ENCODE assay signal across 1 cellular context in genomic region chr18:58091099-58091611, GRCh38.
TF ChIP-seq lines count a peak whose summit lies in the region.

No MANE protein-coding gene starts in this region.

TF ChIP-seq in GM12878, 131 proteins besides CTCF, POLR2A, EP300 and RAD21 (continued from another document):
- TF ChIP-seq MLLT1 (IDR thresholded peaks at IDR 0.05) (0 out of 2 replicates have a peak, but pooled peaks have one; percentile 45), IRF4 (IDR thresholded peaks at IDR 0.05; ENCODE audit: low read depth, low read length) (peak; percentile 42; the same call in 1 of the 2 replicates), NBN (IDR thresholded peaks at IDR 0.05) (peak; percentile 54; the same call in 1 of the 2 replicates), NR2F1 (conservative IDR thresholded peaks at IDR 0.05) (peak; percentile 27; the same call in 1 of the 2 replicates), ATF7 (IDR thresholded peaks at IDR 0.05; ENCODE audit: low read depth) (peak; percentile 41; the same call in 1 of the 2 replicates), EED (IDR thresholded peaks at IDR 0.05; ENCODE audit: low read depth) (0 out of 2 replicates have a peak, but pooled peaks have one; percentile 24), MEF2B (IDR thresholded peaks at IDR 0.05; ENCODE audit: partially characterized antibody, poor library complexity, severe bottlenecking) (no peak), IRF5 (IDR thresholded peaks at IDR 0.05; ENCODE audit: borderline replicate concordance) (no peak), GATAD2B (conservative IDR thresholded peaks at IDR 0.05; ENCODE audit: low read depth) (peak; percentile 74)
- TF ChIP-seq, protein P1, sequence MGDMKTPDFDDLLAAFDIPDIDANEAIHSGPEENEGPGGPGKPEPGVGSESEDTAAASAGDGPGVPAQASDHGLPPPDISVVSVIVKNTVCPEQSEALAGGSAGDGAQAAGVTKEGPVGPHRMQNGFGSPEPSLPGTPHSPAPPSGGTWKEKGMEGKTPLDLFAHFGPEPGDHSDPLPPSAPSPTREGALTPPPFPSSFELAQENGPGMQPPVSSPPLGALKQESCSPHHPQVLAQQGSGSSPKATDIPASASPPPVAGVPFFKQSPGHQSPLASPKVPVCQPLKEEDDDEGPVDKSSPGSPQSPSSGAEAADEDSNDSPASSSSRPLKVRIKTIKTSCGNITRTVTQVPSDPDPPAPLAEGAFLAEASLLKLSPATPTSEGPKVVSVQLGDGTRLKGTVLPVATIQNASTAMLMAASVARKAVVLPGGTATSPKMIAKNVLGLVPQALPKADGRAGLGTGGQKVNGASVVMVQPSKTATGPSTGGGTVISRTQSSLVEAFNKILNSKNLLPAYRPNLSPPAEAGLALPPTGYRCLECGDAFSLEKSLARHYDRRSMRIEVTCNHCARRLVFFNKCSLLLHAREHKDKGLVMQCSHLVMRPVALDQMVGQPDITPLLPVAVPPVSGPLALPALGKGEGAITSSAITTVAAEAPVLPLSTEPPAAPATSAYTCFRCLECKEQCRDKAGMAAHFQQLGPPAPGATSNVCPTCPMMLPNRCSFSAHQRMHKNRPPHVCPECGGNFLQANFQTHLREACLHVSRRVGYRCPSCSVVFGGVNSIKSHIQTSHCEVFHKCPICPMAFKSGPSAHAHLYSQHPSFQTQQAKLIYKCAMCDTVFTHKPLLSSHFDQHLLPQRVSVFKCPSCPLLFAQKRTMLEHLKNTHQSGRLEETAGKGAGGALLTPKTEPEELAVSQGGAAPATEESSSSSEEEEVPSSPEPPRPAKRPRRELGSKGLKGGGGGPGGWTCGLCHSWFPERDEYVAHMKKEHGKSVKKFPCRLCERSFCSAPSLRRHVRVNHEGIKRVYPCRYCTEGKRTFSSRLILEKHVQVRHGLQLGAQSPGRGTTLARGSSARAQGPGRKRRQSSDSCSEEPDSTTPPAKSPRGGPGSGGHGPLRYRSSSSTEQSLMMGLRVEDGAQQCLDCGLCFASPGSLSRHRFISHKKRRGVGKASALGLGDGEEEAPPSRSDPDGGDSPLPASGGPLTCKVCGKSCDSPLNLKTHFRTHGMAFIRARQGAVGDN (IDR thresholded peaks at IDR 0.05): peak; percentile 74; the same call in 1 of the 2 replicates
